25 cellular contexts compared by ENCODE assay signal in genomic region chr6:19552588-19552987, GRCh38.
DNase-seq lines count a peak whose midpoint lies in the region; ATAC-seq, FAIRE-seq and TF ChIP-seq lines count a peak whose summit lies in the region.
"Had no signal": no experiment of that assay in that cellular context is flagged by ENCODE, and none has a peak within 500 bp of the region (broad histone marks: within the 10 kb centered on the region; RNA-seq: fewer than 3 reads in every experiment).

No MANE protein-coding gene starts in this region.

- H3K27me3 ChIP-seq in HepG2 (ENCODE audit: control insufficient read depth in 1 of 2, insufficient read depth in 2 of 2, low read length in 2 of 2): no peaks in the 10 kb centered on the region; a peak in 1 of 5 replicates
- no peaks in the 10 kb centered on the region for H3K27me3 ChIP-seq in right lobe of liver
- H3K27me3 ChIP-seq: BE2C, BLaER1 had no signal

- no peak for ATAC-seq in HepG2
- no peak for ATAC-seq in right lobe of liver
- ATAC-seq in GM18858 (IDR thresholded peaks at IDR 0.05; ENCODE audit: unreplicated experiment): no peak
- ATAC-seq: GM12878 had no signal

- no peaks in the 10 kb centered on the region for H3K9me2 ChIP-seq in OCI-LY7 (ENCODE audit: insufficient read depth, low read length)

- POLR2A ChIA-PET in HepG2 (lab: Yijun Ruan, JAX): no interaction called here
- POLR2A ChIA-PET in OCI-LY7 (lab: Charles Lee): interaction anchor here (0.6 to 1.5 kb wide), 5 partner anchors 18 to 1404 kb away, joined by 3 to 7 read pairs (median 4); no protein-coding TSS in a partner anchor

- no peaks in the 10 kb centered on the region for H3K36me3 ChIP-seq in HepG2 (replicated peaks in 1 of 2; ENCODE audit: control insufficient read depth in 1 of 2, insufficient read depth in 2 of 2, low read length in 2 of 2)
- no peaks in the 10 kb centered on the region for H3K36me3 ChIP-seq in right lobe of liver
- no peaks in the 10 kb centered on the region for H3K36me3 ChIP-seq in OCI-LY7 (ENCODE audit: insufficient read depth, low read length)
- H3K36me3 ChIP-seq in kidney (ENCODE audit: control insufficient read depth in 1 of 2, insufficient read depth in 2 of 2, low read length in 2 of 2): no peaks in the 10 kb centered on the region
- H3K36me3 ChIP-seq: BE2C, BLaER1 had no signal

- no peak for TF ChIP-seq EP300 in HepG2 (IDR thresholded peaks at IDR 0.05; ENCODE audit: low read depth in 2 of 2, low read length in 2 of 2)
- no peak for TF ChIP-seq EP300 in HepG2 (CRISPR knock-in tag; IDR thresholded peaks at IDR 0.05; ENCODE audit: borderline replicate concordance)

- no peak overlapping the region for H3K27ac ChIP-seq in HepG2 (ENCODE audit: extremely low read length, insufficient read depth, low read length)
- no peak overlapping the region for H3K27ac ChIP-seq in right lobe of liver
- no peak overlapping the region for H3K27ac ChIP-seq in OCI-LY7 (ENCODE audit: low read depth, low read length, poor library complexity, severe bottlenecking)
- H3K27ac ChIP-seq in kidney (ENCODE audit: low read depth in 2 of 2, low read length in 2 of 2): no peak overlapping the region
- H3K27ac ChIP-seq: 22Rv1, BLaER1 had no signal

- H4K20me1 ChIP-seq in HepG2 (ENCODE audit: insufficient read depth, low read length) (no peaks in the 10 kb centered on the region), OCI-LY7 (ENCODE audit: insufficient read depth, low read length) (no peaks in the 10 kb centered on the region)
- H4K20me1 ChIP-seq: BLaER1 had no signal

- no peak for TF ChIP-seq RAD21 in HepG2 (CRISPR knock-in tag; IDR thresholded peaks at IDR 0.05)

- in situ Hi-C loops in HepG2 (cut with HindIII; ENCODE audit: extremely low pct_ligation_motif_present, low pct_unique_long_range_greater_than_20kb): no loop called here

- intact Hi-C loops in HepG2 (cut with micrococcal nuclease; ENCODE audit: unreplicated experiment): no loop called here
- intact Hi-C loops in right lobe of liver (cut with DNase I): no loop called here
- intact Hi-C loops in OCI-LY7 (cut with micrococcal nuclease; ENCODE audit: unreplicated experiment): no loop called here
- intact Hi-C loops in kidney (cut with DNase I): no loop called here

- H2AFZ ChIP-seq in HepG2 (ENCODE audit: low read length) (no peak overlapping the region), OCI-LY7 (ENCODE audit: low read length) (no peak overlapping the region)

- no peaks in the 10 kb centered on the region for H3K4me1 ChIP-seq in HepG2 (ENCODE audit: insufficient read depth, low read length)
- H3K4me1 ChIP-seq in right lobe of liver: no peaks in the 10 kb centered on the region
- peaks cover 18% of the 10 kb centered on the region for H3K4me1 ChIP-seq in OCI-LY7 (ENCODE audit: insufficient read depth, low read length, poor library complexity, severe bottlenecking)
- no peaks in the 10 kb centered on the region for H3K4me1 ChIP-seq in kidney (ENCODE audit: control insufficient read depth in 1 of 2, insufficient read depth in 1 of 2, low read depth in 1 of 2, low read length in 2 of 2)
- H3K4me1 ChIP-seq: BE2C, BLaER1 had no signal

- H3K79me2 ChIP-seq in HepG2 (ENCODE audit: insufficient read depth, low read length): no peaks in the 10 kb centered on the region
- H3K79me2 ChIP-seq in OCI-LY7 (ENCODE audit: insufficient read depth, low read depth, low read length): no peaks in the 10 kb centered on the region

- 15% methylated on average over 2 of the region's 2 CpGs for WGBS in HepG2 (ENCODE audit: low lambda C conversion rate)
- WGBS in right lobe of liver (ENCODE audit: insufficient coverage, low coverage, low lambda C conversion rate, missing lambda C conversion rate): 18% methylated on average over 2 of the region's 2 CpGs

- no peak overlapping the region for H3K4me3 ChIP-seq in HepG2 (replicated peaks in 1 of 3; ENCODE audit: insufficient read depth in 1 of 3, low read depth in 2 of 3, low read length in 3 of 3)
- no peak overlapping the region for H3K4me3 ChIP-seq in right lobe of liver
- H3K4me3 ChIP-seq in OCI-LY7 (ENCODE audit: low read depth, low read length, poor library complexity, severe bottlenecking): no peak overlapping the region
- H3K4me3 ChIP-seq in kidney (ENCODE audit: low read length in 2 of 2): no peak overlapping the region
- H3K4me3 ChIP-seq: BLaER1, GM12878 had no signal

- TF ChIP-seq CTCF in HepG2 (CRISPR knock-in tag; IDR thresholded peaks at IDR 0.05) (no peak), right lobe of liver (IDR thresholded peaks at IDR 0.05) (no peak), OCI-LY7 (conservative IDR thresholded peaks at IDR 0.05; ENCODE audit: low read length) (0 out of 2 replicates have a peak, but pooled peaks have one; percentile 16), kidney (IDR thresholded peaks at IDR 0.05; ENCODE audit: borderline replicate concordance, extremely low read depth, insufficient read depth) (no peak)

- CTCF ChIA-PET in HepG2 (lab: Yijun Ruan, JAX; ENCODE audit: low intra/inter-chr PET ratio, low total read pairs) (no interaction called here), OCI-LY7 (lab: Charles Lee; ENCODE audit: unreplicated experiment) (no interaction called here)

- no peak for DNase-seq in HepG2 (ENCODE audit: low spot score)
- DNase-seq in right lobe of liver: no peak
- no peak for DNase-seq in OCI-LY7 (ENCODE audit: low spot score)
- DNase-seq in kidney: no peak
- DNase-seq: ACHN; BE2C; C1 segment of cervical spinal cord; CD4-positive, alpha-beta memory T cell; CD4-positive, CD25-positive, alpha-beta regulatory T cell; CD8-positive, alpha-beta memory T cell; COR-L47; DMS 273 treated with DMSO at 0.1 percent for 48 hours; DMS153; DMS53; DMS79; DND-41; EL; GDM1 had no signal

- BruUV-seq in HepG2 (replicated peaks; lab: Mats Ljungman, UMichigan) (no TSS peak), OCI-LY7 (replicated peaks; lab: Mats Ljungman, UMichigan) (no TSS peak)

- TF ChIP-seq POLR2A in HepG2 (IDR thresholded peaks at IDR 0.05; ENCODE audit: insufficient read depth in 1 of 2, low read depth in 2 of 2, low read length in 2 of 2): no peak
- TF ChIP-seq POLR2A in right lobe of liver (IDR thresholded peaks at IDR 0.05): no peak

- H3K9ac ChIP-seq in HepG2 (ENCODE audit: insufficient read depth, low read depth, low read length) (no peak overlapping the region), kidney (ENCODE audit: low read length in 2 of 2) (no peak overlapping the region)
- H3K9ac ChIP-seq: BLaER1 had no signal

- no peak overlapping the region for H3K4me2 ChIP-seq in HepG2 (ENCODE audit: low read depth, low read length)
- H3K4me2 ChIP-seq in OCI-LY7 (ENCODE audit: low read length): no peak overlapping the region
- H3K4me2 ChIP-seq: BLaER1 had no signal

- FAIRE-seq in HepG2 (lab: Jason Lieb, UNC) (no peak), kidney (lab: Jason Lieb, UNC) (no peak)
- FAIRE-seq: GM12878, GM12892, GM18507, GM19239 had no signal

- H3K9me3 ChIP-seq in HepG2 (ENCODE audit: low read length) (no peaks in the 10 kb centered on the region), right lobe of liver (no peaks in the 10 kb centered on the region), OCI-LY7 (ENCODE audit: low read length) (peaks cover 10% of the 10 kb centered on the region), kidney (ENCODE audit: control insufficient read depth in 1 of 2, low read length in 2 of 2) (no peaks in the 10 kb centered on the region)
- H3K9me3 ChIP-seq: BE2C had no signal

TF ChIP-seq in HepG2, 621 proteins besides CTCF, POLR2A, EP300 and RAD21:
- TF ChIP-seq ATF7 (IDR thresholded peaks at IDR 0.05) (0 out of 2 replicates have a peak, but pooled peaks have one; percentile 4), ATF7 (CRISPR knock-in tag; IDR thresholded peaks at IDR 0.05) (no peak), ZSCAN31 (CRISPR knock-in tag; IDR thresholded peaks at IDR 0.05; ENCODE audit: low read depth) (no peak), MAFF (IDR thresholded peaks at IDR 0.05; ENCODE audit: low read depth, low read length) (peak; percentile 74), ZNF547 (CRISPR knock-in tag; IDR thresholded peaks at IDR 0.05) (no peak), NONO (IDR thresholded peaks at IDR 0.05) (no peak), NONO (CRISPR knock-in tag; conservative IDR thresholded peaks at IDR 0.05) (no peak), MAFK (conservative IDR thresholded peaks at IDR 0.05 in 1 of 2, IDR thresholded peaks at IDR 0.05 in 1 of 2; ENCODE audit: low read length in 2 of 2) (peak; percentile 81 to 84), ZNF703 (CRISPR knock-in tag; IDR thresholded peaks at IDR 0.05; ENCODE audit: borderline replicate concordance) (no peak)
